Comparison of ENCODE assay signal across 25 cellular contexts in the genomic region with DNA sequence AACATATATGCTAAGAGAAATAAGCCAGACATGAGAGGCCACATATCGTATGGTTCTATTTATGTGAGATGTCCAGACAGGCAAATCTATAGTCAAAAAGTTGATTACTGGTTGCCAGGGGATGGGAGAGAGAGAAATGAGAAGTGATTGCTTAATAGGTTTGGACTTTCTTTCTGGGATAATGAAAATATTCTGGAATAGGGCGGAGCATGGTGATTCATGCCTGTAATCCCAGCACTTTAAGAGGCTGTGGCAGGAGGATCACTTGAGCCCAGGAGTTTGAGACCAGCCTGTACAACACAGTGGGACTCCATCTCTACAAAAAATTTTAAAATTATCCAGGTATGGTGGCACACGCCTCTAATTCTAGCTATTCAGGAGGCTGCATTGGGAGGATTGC. TPM values are rescaled to one million over a fixed set of nuclear protein-coding genes. Genes with fewer than 3 reads are reported as not detected.
DNase-seq lines count a peak whose midpoint lies in the region; ATAC-seq and TF ChIP-seq lines count a peak whose summit lies in the region.
"Had no signal": no experiment of that assay in that cellular context is flagged by ENCODE, and none has a peak within 500 bp of the region (broad histone marks: within the 10 kb centered on the region; RNA-seq: fewer than 3 reads in every experiment).

No MANE protein-coding gene starts in this region.

- H3K4me3 ChIP-seq in adipocyte (ENCODE audit: low read length) = no peak overlapping the region
- H3K4me3 ChIP-seq: cardiac muscle cell, hepatocyte, lung, stomach, upper lobe of left lung had no signal

- H3K36me3 Mint-ChIP-seq in type B pancreatic cell = peaks cover 8% of the 10 kb centered on the region
- H3K36me3 Mint-ChIP-seq: IgD-negative memory B cell, naive B cell, T-cell had no signal

- peaks cover 15% of the 10 kb centered on the region for H3K4me1 Mint-ChIP-seq in type B pancreatic cell (ENCODE audit: unreplicated experiment)
- H3K4me1 Mint-ChIP-seq: naive B cell, T-cell had no signal

- no peak for TF ChIP-seq CTCF in type B pancreatic cell (conservative IDR thresholded peaks at IDR 0.05)

- no peaks in the 10 kb centered on the region for H3K27me3 Mint-ChIP-seq in type B pancreatic cell
- H3K27me3 Mint-ChIP-seq: IgD-negative memory B cell, naive B cell, T-cell had no signal

- no peaks in the 10 kb centered on the region for H3K4me1 ChIP-seq in adipocyte (ENCODE audit: control insufficient read depth, insufficient read depth, low read length)

- peak overlapping the region; percentile 45 for H3K27ac Mint-ChIP-seq in type B pancreatic cell
- H3K27ac Mint-ChIP-seq: IgD-negative memory B cell, naive B cell, T-cell had no signal

- H3K9me3 Mint-ChIP-seq in type B pancreatic cell = peaks cover 3% of the 10 kb centered on the region
- H3K9me3 Mint-ChIP-seq: IgD-negative memory B cell, naive B cell, T-cell had no signal

- ATAC-seq in Right ventricle myocardium inferior (peak; percentile 16), left colon (peak; percentile 37), GM18868 (IDR thresholded peaks at IDR 0.05; ENCODE audit: unreplicated experiment) (no peak), GM19324 (IDR thresholded peaks at IDR 0.05; ENCODE audit: low FRiP score, unreplicated experiment) (no peak)
- ATAC-seq: T-cell had no signal

- H3K9me3 ChIP-seq in adipocyte (ENCODE audit: control insufficient read depth, low read length) = no peaks in the 10 kb centered on the region
- H3K9me3 ChIP-seq: BE2C, stomach, upper lobe of left lung had no signal

- H3K4me3 Mint-ChIP-seq in type B pancreatic cell = no peak overlapping the region
- H3K4me3 Mint-ChIP-seq: IgD-negative memory B cell, naive B cell, T-cell had no signal

- in situ Hi-C loops in G401 (cut with HindIII; ENCODE audit: low sequenced_read_pairs) = no loop called here

- DNase-seq in Right ventricle myocardium inferior (ENCODE audit: missing footprints) (no peak), cardiac septum (ENCODE audit: low spot score) (no peak), adipocyte (ENCODE audit: low read depth) (peak; percentile 60), left colon (no peak), type B pancreatic cell (ENCODE audit: extremely low spot score, unreplicated experiment) (no peak), G401 (ENCODE audit: low spot score) (no peak)
- DNase-seq: activated CD4-positive, alpha-beta T cell treated with anti-CD3 and anti-CD28 coated beads for 1 hour; activated naive CD4-positive, alpha-beta T cell; activated T-cell treated with anti-CD3 and anti-CD28 coated beads, Interleukin-2, amount 50 U/mL, for 1 hour; amniotic stem cell; BE2C; COR-L47; naive B cell; NCI-H1417; NCI-H524 treated with DMSO at 0.1 percent for 48 hours; Right ventricle myocardium superior; stomach; T-cell; upper lobe of left lung had no signal

- no peaks in the 10 kb centered on the region for H3K27me3 ChIP-seq in adipocyte (replicated peaks; ENCODE audit: control insufficient read depth, insufficient read depth, low read length)
- H3K27me3 ChIP-seq: BE2C, cardiac muscle cell, hepatocyte, stomach, upper lobe of left lung had no signal

- no peak overlapping the region for H3K9ac ChIP-seq in adipocyte (ENCODE audit: low read length)

- H3K36me3 ChIP-seq in adipocyte (ENCODE audit: control insufficient read depth, insufficient read depth, low read length, severe bottlenecking) = no peaks in the 10 kb centered on the region
- H3K36me3 ChIP-seq: BE2C, cardiac muscle cell, stomach, upper lobe of left lung had no signal

- intact Hi-C loops in Right ventricle myocardium inferior (cut with DNase I) (no loop called here), cardiac septum (cut with DNase I) (no loop called here), left colon (cut with DNase I, micrococcal nuclease) (no loop called here)

RNA-seq across cellular contexts. Expression of gene RBM47, which starts 22.4 kb away (rescaled TPM):
- total RNA-seq in Right ventricle myocardium inferior = 4.7 TPM
- 3.3 TPM for total RNA-seq in cardiac septum
- 100 to 1,000 TPM; 301 to 304 TPM for total RNA-seq in left colon
- 53.5 and 97.1 TPM in 2 replicates for total RNA-seq in type B pancreatic cell (ENCODE audit: low replicate concordance)
- 25.4 and 49.7 TPM in 2 replicates for total RNA-seq in G401 (2014; rRNA removed; shearing (Covaris generic))

Comparison
In these comparisons a context has a peak if more than half of its experiments do, and no peak if none do; other contexts are left out.
1. ATAC-seq: peak in Right ventricle myocardium inferior (single experiment) and left colon (single experiment); none in GM18868 (single experiment) and GM19324 (single experiment).